In the genomic region with DNA sequence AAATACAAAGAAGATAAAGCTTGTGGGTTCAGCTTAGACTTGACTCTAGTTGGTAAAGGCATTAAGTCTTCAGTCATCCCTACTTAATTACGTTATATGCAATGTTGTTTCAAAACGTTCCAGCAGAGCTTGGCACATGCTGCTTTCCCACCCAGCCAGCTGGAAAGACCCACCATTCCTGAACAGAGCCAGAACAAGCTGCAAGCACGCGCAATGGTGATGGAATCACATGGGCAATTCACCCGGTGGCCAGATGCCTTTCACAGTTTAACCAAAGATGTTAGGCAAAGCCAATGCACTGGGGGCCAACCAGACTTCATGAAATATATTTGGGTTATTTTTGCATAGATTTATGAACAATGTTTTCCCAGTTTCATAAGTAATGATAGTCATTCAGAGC, we compare ENCODE assay signal across 22 cellular contexts.
DNase-seq lines count a peak whose midpoint lies in the region; TF ChIP-seq lines count a peak whose summit lies in the region.
"Had no signal": no experiment of that assay in that cellular context is flagged by ENCODE, and none has a peak within 500 bp of the region (broad histone marks: within the 10 kb centered on the region; RNA-seq: fewer than 3 reads in every experiment).

No MANE protein-coding gene starts in this region.

- TF ChIP-seq POLR2A in suprapubic skin (IDR thresholded peaks at IDR 0.05): no peak

- no peak for TF ChIP-seq CTCF in suprapubic skin (IDR thresholded peaks at IDR 0.05)

- H3K4me3 ChIP-seq in MG63: no peak overlapping the region
- no peak overlapping the region for H3K4me3 ChIP-seq in suprapubic skin

- H3K4me1 ChIP-seq in suprapubic skin: no peaks in the 10 kb centered on the region

- DNase-seq in AG20443 (ENCODE audit: low spot score): peak; percentile 21
- peak; percentile 43 for DNase-seq in MG63
- peak; percentile 45 for DNase-seq in fibroblast of peridontal ligament (ENCODE audit: extremely low read depth)
- DNase-seq in suprapubic skin (ENCODE audit: low spot score in 2 of 2): peak; percentile 76 to 82
- no peak for DNase-seq in HuH-7 (ENCODE audit: low spot score)
- no peak for DNase-seq in HPDE6-E6E7 (ENCODE audit: extremely low spot score)
- no peak for DNase-seq in DMS114 treated with DMSO at 0.1 percent for 48 hours (lab: John Stamatoyannopoulos, UW; ENCODE audit: unreplicated experiment)
- DNase-seq: C1 segment of cervical spinal cord; CD4-positive, alpha-beta memory T cell; COR-L47; DMS79; EL; KBM-7; NCI-H1105 treated with DMSO at 0.1 percent for 48 hours; NCI-H146; NCI-H1930; NCI-H2107; NCI-H446; NCI-H524 treated with DMSO at 0.1 percent for 48 hours; NCI-H774; RPMI8226; SHP77 had no signal

- no peak overlapping the region for H3K27ac ChIP-seq in suprapubic skin

- WGBS in suprapubic skin: 54% methylated on average over 5 of the region's 5 CpGs

- no peaks in the 10 kb centered on the region for H3K27me3 ChIP-seq in MG63
- H3K27me3 ChIP-seq in suprapubic skin: no peaks in the 10 kb centered on the region

- H3K36me3 ChIP-seq in MG63 (no peaks in the 10 kb centered on the region), suprapubic skin (no peaks in the 10 kb centered on the region)

- no peak for TF ChIP-seq EP300 in suprapubic skin (IDR thresholded peaks at IDR 0.05)

- no peaks in the 10 kb centered on the region for H3K9me3 ChIP-seq in MG63
- H3K9me3 ChIP-seq in suprapubic skin: no peaks in the 10 kb centered on the region

Comparison
In these comparisons a context has a peak if more than half of its experiments do, and no peak if none do; other contexts are left out.
1. DNase-seq: peak in AG20443 (single experiment), MG63 (single experiment), fibroblast of peridontal ligament (single experiment) and suprapubic skin (2 of 2); none in HuH-7 (single experiment), HPDE6-E6E7 (single experiment) and DMS114 treated with DMSO at 0.1 percent for 48 hours (single experiment).